In the genomic region with DNA sequence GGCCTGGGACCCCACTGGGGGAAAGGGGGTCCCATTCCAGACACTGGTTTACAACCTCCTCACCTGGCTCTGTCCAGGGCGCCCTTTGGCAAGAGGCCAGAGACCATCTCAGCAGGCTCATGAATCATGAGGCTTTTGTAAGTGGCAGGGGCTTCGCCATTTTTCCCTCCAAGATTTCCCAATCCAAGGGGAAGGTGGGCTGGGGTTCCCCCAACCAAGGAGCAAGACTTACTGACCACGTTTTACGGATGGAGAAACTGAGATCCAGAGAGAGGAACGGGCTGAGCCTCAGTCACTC, we compare ENCODE assay signal across 15 cellular contexts.
DNase-seq lines count a peak whose midpoint lies in the region; ATAC-seq and TF ChIP-seq lines count a peak whose summit lies in the region.
"Had no signal": no experiment of that assay in that cellular context is flagged by ENCODE, and none has a peak within 500 bp of the region (broad histone marks: within the 10 kb centered on the region; RNA-seq: fewer than 3 reads in every experiment).

No MANE protein-coding gene starts in this region.

- H3K27me3 Mint-ChIP-seq in activated CD8-positive, alpha-beta memory T cell treated with anti-CD3 and anti-CD28 coated beads, Interleukin-2, amount 10 ng/mL, durations not matched to agents 7 days and 5 days = peaks cover 6% of the 10 kb centered on the region
- H3K27me3 Mint-ChIP-seq in osteocyte (ENCODE audit: unreplicated experiment) = peaks cover 10% of the 10 kb centered on the region

- H3K4me3 Mint-ChIP-seq in activated CD8-positive, alpha-beta memory T cell treated with anti-CD3 and anti-CD28 coated beads, Interleukin-2, amount 10 ng/mL, durations not matched to agents 7 days and 5 days = no peak overlapping the region
- H3K4me3 Mint-ChIP-seq in osteocyte (ENCODE audit: unreplicated experiment) = no peak overlapping the region
- H3K4me3 Mint-ChIP-seq: CD8-positive, alpha-beta memory T cell had no signal

- no peak for ATAC-seq in activated CD8-positive, alpha-beta memory T cell treated with anti-CD3 and anti-CD28 coated beads, Interleukin-2, amount 10 ng/mL, durations not matched to agents 7 days and 5 days
- no peak for ATAC-seq in GM21360 (IDR thresholded peaks at IDR 0.05; ENCODE audit: unreplicated experiment)

- H3K27ac Mint-ChIP-seq in activated CD8-positive, alpha-beta memory T cell treated with anti-CD3 and anti-CD28 coated beads, Interleukin-2, amount 10 ng/mL, durations not matched to agents 7 days and 5 days = no peak overlapping the region
- no peak overlapping the region for H3K27ac Mint-ChIP-seq in osteocyte (ENCODE audit: unreplicated experiment)

- no peak overlapping the region for H3K4me3 ChIP-seq in coronary artery
- H3K4me3 ChIP-seq: BLaER1 had no signal

- no peak overlapping the region for H3K27ac ChIP-seq in coronary artery
- H3K27ac ChIP-seq: BLaER1, HL-60 had no signal

- no peaks in the 10 kb centered on the region for H3K9me3 Mint-ChIP-seq in activated CD8-positive, alpha-beta memory T cell treated with anti-CD3 and anti-CD28 coated beads, Interleukin-2, amount 10 ng/mL, durations not matched to agents 7 days and 5 days (ENCODE audit: low read depth)
- H3K9me3 Mint-ChIP-seq in osteocyte (ENCODE audit: unreplicated experiment) = no peaks in the 10 kb centered on the region

- CTCF ChIA-PET in activated CD8-positive, alpha-beta memory T cell treated with anti-CD3 and anti-CD28 coated beads, Interleukin-2, amount 10 ng/mL, durations not matched to agents 7 days and 5 days (lab: Charles Lee) = no interaction called here
- CTCF ChIA-PET in GM10248 (lab: Yijun Ruan, JAX) = no interaction called here

- no peaks in the 10 kb centered on the region for H3K36me3 Mint-ChIP-seq in activated CD8-positive, alpha-beta memory T cell treated with anti-CD3 and anti-CD28 coated beads, Interleukin-2, amount 10 ng/mL, durations not matched to agents 7 days and 5 days
- no peaks in the 10 kb centered on the region for H3K36me3 Mint-ChIP-seq in osteocyte (ENCODE audit: unreplicated experiment)

- POLR2A ChIA-PET in GM10248 (lab: Yijun Ruan, JAX) = no interaction called here

- TF ChIP-seq CTCF in coronary artery (IDR thresholded peaks at IDR 0.05) (no peak), osteocyte (IDR thresholded peaks at IDR 0.05) (no peak), GM10248 (IDR thresholded peaks at IDR 0.05; ENCODE audit: control extremely low read depth, extremely low read depth, low read depth, missing control alignments) (no peak)

- DNase-seq in activated CD8-positive, alpha-beta memory T cell treated with anti-CD3 and anti-CD28 coated beads, Interleukin-2, amount 10 ng/mL, durations not matched to agents 7 days and 5 days = peak; percentile 14
- DNase-seq in activated CD8-positive, alpha-beta memory T cell treated with anti-CD3 and anti-CD28 coated beads, Interleukin-2, amount 50 U/mL, for 48 hours = no peak
- DNase-seq in coronary artery (ENCODE audit: low spot score) (peak; percentile 65), osteocyte (ENCODE audit: extremely low spot score, unreplicated experiment) (peak; percentile 67), GM10248 (ENCODE audit: extremely low spot score) (no peak), SIG-M5 treated with dmso at 0.1 percent for 504 hours (lab: John Stamatoyannopoulos, UW; ENCODE audit: unreplicated experiment) (no peak)
- DNase-seq: 8988T; AML-193; Caco-2; CD8-positive, alpha-beta memory T cell; DND-41; GDM1 had no signal

- no peaks in the 10 kb centered on the region for H3K4me1 Mint-ChIP-seq in activated CD8-positive, alpha-beta memory T cell treated with anti-CD3 and anti-CD28 coated beads, Interleukin-2, amount 10 ng/mL, durations not matched to agents 7 days and 5 days
- H3K4me1 Mint-ChIP-seq in osteocyte (ENCODE audit: unreplicated experiment) = no peaks in the 10 kb centered on the region
- H3K4me1 Mint-ChIP-seq: CD8-positive, alpha-beta memory T cell had no signal

Comparison
In these comparisons a context has a peak if more than half of its experiments do, and no peak if none do; other contexts are left out.
1. DNase-seq: peak in activated CD8-positive, alpha-beta memory T cell treated with anti-CD3 and anti-CD28 coated beads, Interleukin-2, amount 10 ng/mL, durations not matched to agents 7 days and 5 days (single experiment), coronary artery (single experiment) and osteocyte (single experiment); none in activated CD8-positive, alpha-beta memory T cell treated with anti-CD3 and anti-CD28 coated beads, Interleukin-2, amount 50 U/mL, for 48 hours (single experiment), GM10248 (single experiment) and SIG-M5 treated with dmso at 0.1 percent for 504 hours (single experiment).